23 cellular contexts compared by ENCODE assay signal in the genomic region with DNA sequence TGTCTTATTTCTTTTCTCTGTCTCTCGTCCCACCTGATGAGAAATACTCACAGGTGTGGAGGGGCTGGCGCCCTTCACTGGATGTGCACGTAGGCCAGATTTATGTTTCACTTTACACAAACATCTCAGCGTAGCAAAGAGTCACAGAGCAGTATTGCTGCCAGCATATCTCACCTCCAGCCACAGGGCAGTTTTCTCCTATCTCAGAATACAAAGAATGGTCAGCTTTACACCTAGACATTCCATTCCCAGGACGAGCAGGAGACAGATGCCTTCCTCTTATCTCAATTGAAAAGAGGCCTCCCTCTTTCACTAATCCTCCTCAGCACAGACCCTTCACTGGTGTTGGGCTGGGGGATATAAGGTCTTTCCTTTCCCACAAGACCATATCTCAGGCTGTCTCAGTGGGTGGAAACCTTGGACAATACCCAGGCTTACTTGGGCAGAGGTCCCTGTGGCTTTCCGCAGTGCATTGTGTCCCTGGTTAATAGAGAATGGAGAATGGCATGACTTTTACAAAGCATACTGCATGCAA. TPM values are rescaled to one million over a fixed set of nuclear protein-coding genes. Genes with fewer than 3 reads are reported as not detected.
DNase-seq lines count a peak whose midpoint lies in the region; ATAC-seq and TF ChIP-seq lines count a peak whose summit lies in the region.
"Had no signal": no experiment of that assay in that cellular context is flagged by ENCODE, and none has a peak within 500 bp of the region (broad histone marks: within the 10 kb centered on the region; RNA-seq: fewer than 3 reads in every experiment).

No MANE protein-coding gene starts in this region.

- peaks cover 28% of the 10 kb centered on the region for H3K4me1 Mint-ChIP-seq in CD4-positive, alpha-beta T cell (ENCODE audit: low read depth)
- H3K4me1 Mint-ChIP-seq in natural killer cell, result peaks cover 38 to 41% of the 10 kb centered on the region in 2 donors

- H3K27me3 Mint-ChIP-seq in CD4-positive, alpha-beta T cell, result no peaks in the 10 kb centered on the region
- no peaks in the 10 kb centered on the region for H3K27me3 Mint-ChIP-seq in natural killer cell (ENCODE audit: low read depth in 2 of 2)
- H3K27me3 Mint-ChIP-seq: stimulated activated naive CD8-positive, alpha-beta T cell treated with anti-CD3 and anti-CD28 coated beads, Interleukin-15, amount 100 ng/mL, for 72 hours; T-helper 17 cell had no signal

- intact Hi-C loops in CD4-positive, alpha-beta T cell (cut with DNase I, micrococcal nuclease), result no loop called here
- intact Hi-C loops in natural killer cell (cut with micrococcal nuclease), result loop anchor here (10.0 kb wide), 2 partner anchors 47 to 203 kb away; no protein-coding TSS in a partner anchor

- H3K27ac Mint-ChIP-seq in CD4-positive, alpha-beta T cell, result peak overlapping the region; percentile 2
- peak overlapping the region; percentile 84 to 95 for H3K27ac Mint-ChIP-seq in natural killer cell
- H3K27ac Mint-ChIP-seq: stimulated activated naive CD8-positive, alpha-beta T cell treated with anti-CD3 and anti-CD28 coated beads, Interleukin-15, amount 100 ng/mL, for 72 hours; T-helper 17 cell had no signal

- H3K36me3 Mint-ChIP-seq in CD4-positive, alpha-beta T cell (ENCODE audit: low read depth), result no peaks in the 10 kb centered on the region
- no peaks in the 10 kb centered on the region for H3K36me3 Mint-ChIP-seq in natural killer cell

- no peak overlapping the region for H3K4me3 Mint-ChIP-seq in CD4-positive, alpha-beta T cell
- H3K4me3 Mint-ChIP-seq in natural killer cell, result no peak overlapping the region
- H3K4me3 Mint-ChIP-seq: T-helper 17 cell had no signal

- H3K27ac ChIP-seq in CD4-positive, alpha-beta T cell (ENCODE audit: low read depth, low read length), result no peak overlapping the region
- no peak overlapping the region for H3K27ac ChIP-seq in caudate nucleus (ENCODE audit: low read depth, low read length)
- H3K27ac ChIP-seq: epithelial cell of prostate, KMS-11, left lung, SJSA1, tibial nerve had no signal

- ATAC-seq in CD4-positive, alpha-beta T cell (ENCODE audit: poor library complexity), result no peak
- ATAC-seq in natural killer cell (no peak), GM18873 (IDR thresholded peaks at IDR 0.05; ENCODE audit: low FRiP score, unreplicated experiment) (no peak)
- ATAC-seq: left lung, T-helper 17 cell had no signal

- TF ChIP-seq CTCF in CD4-positive, alpha-beta T cell (IDR thresholded peaks at IDR 0.05), result no peak
- TF ChIP-seq CTCF in natural killer cell (IDR thresholded peaks at IDR 0.05), result no peak

- H3K27me3 ChIP-seq in CD4-positive, alpha-beta T cell (ENCODE audit: control insufficient read depth, insufficient read depth, low read length), result no peaks in the 10 kb centered on the region
- H3K27me3 ChIP-seq: left lung, SJSA1, tibial nerve had no signal

- H3K9me3 Mint-ChIP-seq in CD4-positive, alpha-beta T cell, result no peaks in the 10 kb centered on the region
- no peaks in the 10 kb centered on the region for H3K9me3 Mint-ChIP-seq in natural killer cell

- POLR2A ChIA-PET in CD4-positive, alpha-beta T cell (lab: Charles Lee), result no interaction called here

- no peak for DNase-seq in CD4-positive, alpha-beta T cell
- DNase-seq in ELF-1 (ENCODE audit: low read depth, low spot score), result peak; percentile 79
- DNase-seq in amniotic epithelial cell (ENCODE audit: low read depth), result peak; percentile 42
- no peak for DNase-seq in natural killer cell
- DNase-seq in NCI-H1694 (lab: John Stamatoyannopoulos, UW), result no peak
- no peak for DNase-seq in glomerular visceral epithelial cell (ENCODE audit: extremely low spot score)
- no peak for DNase-seq in caudate nucleus (lab: John Stamatoyannopoulos, UW)
- DNase-seq: activated CD4-positive, alpha-beta T cell treated with anti-CD3 and anti-CD28 coated beads for 48 hours; DMS153; GDM1; GOT3; left lung; midbrain; NCI-H187 treated with DMSO at 0.1 percent for 48 hours; NCI-H526 treated with DMSO at 0.1 percent for 48 hours; posterior cingulate gyrus; stimulated activated naive CD8-positive, alpha-beta T cell treated with anti-CD3 and anti-CD28 coated beads, Interleukin-15, amount 100 ng/mL, for 72 hours; T-helper 17 cell had no signal

- no peaks in the 10 kb centered on the region for H3K9me3 ChIP-seq in CD4-positive, alpha-beta T cell (ENCODE audit: control insufficient read depth, low read length)
- H3K9me3 ChIP-seq: left lung, SJSA1, tibial nerve had no signal

- CTCF ChIA-PET in CD4-positive, alpha-beta T cell (lab: Charles Lee), result no interaction called here

RNA-seq across cellular contexts. Expression of a gene that starts 7.2 kb away (rescaled TPM):
- 10 to 100 TPM; 14.6 to 15.5 TPM for total RNA-seq in CD4-positive, alpha-beta T cell
- 10 to 100 TPM; 41.2 to 58.0 (median 44.2) TPM for total RNA-seq in natural killer cell

RNA-seq across cellular contexts. Expression of a gene that starts 44.6 kb away (rescaled TPM):
- total RNA-seq in CD4-positive, alpha-beta T cell, result 10 to 100 TPM; 11.2 to 13.4 TPM
- 100 to 1,000 TPM in 1 of 3 donors, 10 to 100 TPM in 2; 28.8 to 157 (median 73.1) TPM for total RNA-seq in natural killer cell

Comparison
In these comparisons a context has a peak if more than half of its experiments do, and no peak if none do; other contexts are left out.
1. DNase-seq: peak in ELF-1 (single experiment) and amniotic epithelial cell (single experiment); none in CD4-positive, alpha-beta T cell (0 of 10), natural killer cell (single experiment), NCI-H1694 (single experiment), glomerular visceral epithelial cell (single experiment) and caudate nucleus (0 of 61).